ENCODE assay signal across 12 cellular contexts in genomic region chr14:61344437-61345143, GRCh38. TPM values are rescaled to one million over a fixed set of nuclear protein-coding genes. Genes with fewer than 3 reads are reported as not detected.
A peak's percentile ranks its signal among the peaks of the same experiment; 100 is the strongest.
DNase-seq lines count a peak whose midpoint lies in the region; ATAC-seq and TF ChIP-seq lines count a peak whose summit lies in the region.
"Had no signal": no experiment of that assay in that cellular context is flagged by ENCODE, and none has a peak within 500 bp of the region (broad histone marks: within the 10 kb centered on the region; RNA-seq: fewer than 3 reads in every experiment).

No MANE protein-coding gene starts in this region.

- CTCF ChIA-PET in RWPE1 (lab: Yijun Ruan, JAX) = no interaction called here

- peaks cover 17 to 98% (median 64%) of the 10 kb centered on the region in 3 donors for H3K4me1 ChIP-seq in esophagus squamous epithelium
- peaks cover 29 to 99% (median 78%) of the 10 kb centered on the region in 6 donors for H3K4me1 ChIP-seq in spleen

- H3K27me3 ChIP-seq in esophagus squamous epithelium = no peaks in the 10 kb centered on the region
- no peaks in the 10 kb centered on the region for H3K27me3 ChIP-seq in spleen (replicated peaks in 1 of 7)

- H3K36me3 ChIP-seq in esophagus squamous epithelium = no peaks in the 10 kb centered on the region
- H3K36me3 ChIP-seq in spleen = no peaks in the 10 kb centered on the region

- H3K27ac ChIP-seq in RWPE1 = peak overlapping the region; percentile 60
- H3K27ac ChIP-seq in esophagus squamous epithelium = peak overlapping the region; percentile 57 to 87 (median 72)
- H3K27ac ChIP-seq in spleen = peak overlapping the region; percentile 49 to 92 (median 76)

- POLR2A ChIA-PET in RWPE1 (lab: Yijun Ruan, JAX; ENCODE audit: low non-redundant PET) = no interaction called here

- intact Hi-C loops in esophagus squamous epithelium (cut with DNase I) (no loop called here), spleen (cut with DNase I; ENCODE audit: low total_unique reads) (no loop called here)

- H3K9me3 ChIP-seq in esophagus squamous epithelium = no peaks in the 10 kb centered on the region
- H3K9me3 ChIP-seq in spleen = no peaks in the 10 kb centered on the region

- DNase-seq in RWPE1 (ENCODE audit: low spot score) = no peak
- DNase-seq in esophagus squamous epithelium (lab: John Stamatoyannopoulos, UW) = no peak
- no peak for DNase-seq in spleen
- no peak for DNase-seq in NCI-H226
- DNase-seq in omental fat pad (ENCODE audit: low spot score) = no peak
- DNase-seq: midbrain; NCI-H1436; stimulated activated CD4-positive, alpha-beta T cell treated with anti-CD3 and anti-CD28 coated beads, Interleukin-2, amount 100 ng/mL, for 48 hours had no signal

- TF ChIP-seq CTCF in RWPE1 (conservative IDR thresholded peaks at IDR 0.05; ENCODE audit: low read depth) (no peak), esophagus squamous epithelium (IDR thresholded peaks at IDR 0.05) (no peak), spleen (IDR thresholded peaks at IDR 0.05 in 8 of 11, conservative IDR thresholded peaks at IDR 0.05 in 3 of 11) (no peak), omental fat pad (IDR thresholded peaks at IDR 0.05) (no peak)

- peak; percentile 45 for ATAC-seq in GM21360 (IDR thresholded peaks at IDR 0.05; ENCODE audit: unreplicated experiment)
- ATAC-seq in HG02870 (IDR thresholded peaks at IDR 0.05; ENCODE audit: unreplicated experiment) = no peak
- no peak for ATAC-seq in esophagus mucosa
- no peak for ATAC-seq in omental fat pad (ENCODE audit: low FRiP score)
- ATAC-seq: SK-N-SH treated with all-trans-retinoic acid at 6 μM for 48 hours had no signal

- H3K4me3 ChIP-seq in esophagus squamous epithelium = peak overlapping the region in 2 of 4 donors; percentile 9 to 29
- H3K4me3 ChIP-seq in spleen = peak overlapping the region in 1 of 8 donors; percentile 39

- 61 to 69% methylated on average over 7 of the region's 7 CpGs for WGBS in esophagus squamous epithelium, 2 donors
- WGBS in spleen, 5 donors = 57 to 70% (median 64%) methylated on average over 7 of the region's 7 CpGs

- TF ChIP-seq POLR2A in esophagus squamous epithelium (IDR thresholded peaks at IDR 0.05) (no peak), spleen (IDR thresholded peaks at IDR 0.05) (no peak)

RNA-seq across cellular contexts. Expression of gene PRKCH, which starts 23.2 kb away (rescaled TPM):
- total RNA-seq in esophagus squamous epithelium = 10 to 100 TPM; 34.5 to 51.3 (median 45.0) TPM
- total RNA-seq in spleen = 100 to 1,000 TPM in 6 of 7 donors, 10 to 100 TPM in 1; 90.6 to 184 (median 110) TPM
- 10 to 100 TPM; 10.0 to 18.0 (median 12.3) TPM for polyA plus RNA-seq in spleen
- 48.2 TPM for total RNA-seq in esophagus mucosa
- total RNA-seq in omental fat pad = 10 to 100 TPM; 15.7 to 74.7 (median 38.4) TPM
